Comparison of ENCODE assay signal across 12 cellular contexts in the genomic region with DNA sequence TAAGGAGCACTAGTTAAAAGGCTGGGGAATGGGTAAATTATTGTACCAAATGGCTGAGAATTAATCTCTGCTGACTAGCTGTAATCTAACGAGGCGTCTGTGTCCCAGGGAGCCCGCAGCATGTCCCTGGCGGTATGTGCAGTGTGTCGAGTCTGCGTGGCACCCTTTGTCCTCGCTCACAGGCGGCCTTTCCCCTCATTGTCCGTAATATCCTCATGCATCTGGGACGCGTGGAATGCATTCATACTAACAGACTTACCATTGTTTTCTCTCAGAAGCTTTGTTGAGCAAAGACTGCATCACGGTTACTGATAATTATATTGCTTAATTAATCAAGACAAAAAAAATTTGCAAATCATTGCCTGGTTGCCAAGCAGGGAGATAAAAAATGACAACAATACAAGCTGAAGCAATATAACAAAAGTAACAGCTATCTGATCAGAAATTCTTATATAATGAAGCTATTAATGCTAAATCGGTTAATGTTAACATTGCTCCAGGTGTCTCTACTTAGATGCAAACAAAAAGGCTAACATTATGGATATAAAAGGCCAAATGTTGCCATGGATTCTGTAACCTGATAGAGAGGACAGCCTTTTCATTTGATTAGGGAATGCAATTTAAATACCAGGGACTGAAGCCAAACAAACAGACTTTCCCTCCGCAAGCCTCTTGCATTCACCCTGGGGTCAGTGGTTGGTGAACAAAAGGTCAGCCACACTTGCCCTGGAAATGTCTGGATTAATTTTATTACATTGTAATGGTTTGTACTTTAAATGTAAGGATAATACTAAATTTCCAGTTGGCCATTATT.
DNase-seq lines count a peak whose midpoint lies in the region; ATAC-seq and TF ChIP-seq lines count a peak whose summit lies in the region.
"Had no signal": no experiment of that assay in that cellular context is flagged by ENCODE, and none has a peak within 500 bp of the region (broad histone marks: within the 10 kb centered on the region; RNA-seq: fewer than 3 reads in every experiment).

No MANE protein-coding gene starts in this region.

- no peaks in the 10 kb centered on the region for H3K27me3 Mint-ChIP-seq in stimulated activated naive CD8-positive, alpha-beta T cell treated with anti-CD3 and anti-CD28 coated beads, Interleukin-15, Interleukin-2, amounts not matched to agents 100 ng/mL and 50 ng/mL, for 24 hours
- H3K27me3 Mint-ChIP-seq in stimulated activated naive CD8-positive, alpha-beta T cell treated with anti-CD3 and anti-CD28 coated beads, Interleukin-15, amount 100 ng/mL, for 72 hours: no peaks in the 10 kb centered on the region
- H3K27me3 Mint-ChIP-seq in activated naive CD8-positive, alpha-beta T cell treated with anti-CD3 and anti-CD28 coated beads for 36 hours: no peaks in the 10 kb centered on the region

- ATAC-seq in stimulated activated naive CD8-positive, alpha-beta T cell treated with anti-CD3 and anti-CD28 coated beads, Interleukin-15, amount 100 ng/mL, for 72 hours: no peak
- no peak for ATAC-seq in mucosa of descending colon
- ATAC-seq: GM12878, left cardiac atrium had no signal

- H3K4me3 ChIP-seq in spleen (no peak overlapping the region), mucosa of descending colon (no peak overlapping the region)
- H3K4me3 ChIP-seq: GM12878 had no signal

- H3K27me3 ChIP-seq in layer of hippocampus (ENCODE audit: control insufficient read depth, insufficient read depth, low read length): no peaks in the 10 kb centered on the region
- H3K27me3 ChIP-seq in spleen (replicated peaks in 1 of 7): no peaks in the 10 kb centered on the region

- H3K4me3 Mint-ChIP-seq in stimulated activated naive CD8-positive, alpha-beta T cell treated with anti-CD3 and anti-CD28 coated beads, Interleukin-15, Interleukin-2, amounts not matched to agents 100 ng/mL and 50 ng/mL, for 24 hours: no peak overlapping the region
- no peak overlapping the region for H3K4me3 Mint-ChIP-seq in stimulated activated naive CD8-positive, alpha-beta T cell treated with anti-CD3 and anti-CD28 coated beads, Interleukin-15, amount 100 ng/mL, for 72 hours
- no peak overlapping the region for H3K4me3 Mint-ChIP-seq in activated naive CD8-positive, alpha-beta T cell treated with anti-CD3 and anti-CD28 coated beads for 36 hours
- H3K4me3 Mint-ChIP-seq: CD14-positive monocyte had no signal

- peak overlapping the region; percentile 100 for H3K27ac Mint-ChIP-seq in stimulated activated naive CD8-positive, alpha-beta T cell treated with anti-CD3 and anti-CD28 coated beads, Interleukin-15, Interleukin-2, amounts not matched to agents 100 ng/mL and 50 ng/mL, for 24 hours
- H3K27ac Mint-ChIP-seq in stimulated activated naive CD8-positive, alpha-beta T cell treated with anti-CD3 and anti-CD28 coated beads, Interleukin-15, amount 100 ng/mL, for 72 hours: no peak overlapping the region
- H3K27ac Mint-ChIP-seq in activated naive CD8-positive, alpha-beta T cell treated with anti-CD3 and anti-CD28 coated beads for 36 hours: peak overlapping the region; percentile 93
- H3K27ac Mint-ChIP-seq: CD14-positive monocyte had no signal

- no peak for DNase-seq in stimulated activated naive CD8-positive, alpha-beta T cell treated with anti-CD3 and anti-CD28 coated beads, Interleukin-15, amount 100 ng/mL, for 72 hours
- DNase-seq in activated naive CD8-positive, alpha-beta T cell treated with anti-CD3 and anti-CD28 coated beads for 36 hours: no peak
- DNase-seq in spleen (no peak), mucosa of descending colon (no peak), SKM-1 (lab: John Stamatoyannopoulos, UW; ENCODE audit: unreplicated experiment) (no peak), NCI-H446 (lab: John Stamatoyannopoulos, UW) (no peak)
- DNase-seq: activated CD8-positive, alpha-beta memory T cell treated with anti-CD3 and anti-CD28 coated beads, Interleukin-2, amount 50 U/mL, for 48 hours; left cardiac atrium had no signal

- TF ChIP-seq POLR2A in spleen (IDR thresholded peaks at IDR 0.05): no peak

- intact Hi-C loops in spleen (cut with DNase I; ENCODE audit: low total_unique reads) (no loop called here), mucosa of descending colon (cut with DNase I, micrococcal nuclease) (no loop called here)

- H3K36me3 ChIP-seq in spleen: peaks cover 0 to 100% (median 21%) of the 10 kb centered on the region in 6 donors
- H3K36me3 ChIP-seq in mucosa of descending colon (ENCODE audit: low read depth): no peaks in the 10 kb centered on the region

- no peaks in the 10 kb centered on the region for H3K9me3 Mint-ChIP-seq in stimulated activated naive CD8-positive, alpha-beta T cell treated with anti-CD3 and anti-CD28 coated beads, Interleukin-15, Interleukin-2, amounts not matched to agents 100 ng/mL and 50 ng/mL, for 24 hours
- no peaks in the 10 kb centered on the region for H3K9me3 Mint-ChIP-seq in stimulated activated naive CD8-positive, alpha-beta T cell treated with anti-CD3 and anti-CD28 coated beads, Interleukin-15, amount 100 ng/mL, for 72 hours
- no peaks in the 10 kb centered on the region for H3K9me3 Mint-ChIP-seq in activated naive CD8-positive, alpha-beta T cell treated with anti-CD3 and anti-CD28 coated beads for 36 hours
- H3K9me3 Mint-ChIP-seq: CD14-positive monocyte had no signal

- H3K4me1 Mint-ChIP-seq in stimulated activated naive CD8-positive, alpha-beta T cell treated with anti-CD3 and anti-CD28 coated beads, Interleukin-15, Interleukin-2, amounts not matched to agents 100 ng/mL and 50 ng/mL, for 24 hours (ENCODE audit: low read depth): peaks cover 87% of the 10 kb centered on the region
- peaks cover 41% of the 10 kb centered on the region for H3K4me1 Mint-ChIP-seq in stimulated activated naive CD8-positive, alpha-beta T cell treated with anti-CD3 and anti-CD28 coated beads, Interleukin-15, amount 100 ng/mL, for 72 hours
- H3K4me1 Mint-ChIP-seq in activated naive CD8-positive, alpha-beta T cell treated with anti-CD3 and anti-CD28 coated beads for 36 hours: peaks cover 43% of the 10 kb centered on the region
- H3K4me1 Mint-ChIP-seq: CD14-positive monocyte had no signal

- no peak for TF ChIP-seq CTCF in spleen (IDR thresholded peaks at IDR 0.05 in 8 of 11, conservative IDR thresholded peaks at IDR 0.05 in 3 of 11)
- TF ChIP-seq CTCF in mucosa of descending colon (IDR thresholded peaks at IDR 0.05): no peak

- H3K9me3 ChIP-seq in spleen: no peaks in the 10 kb centered on the region
- no peaks in the 10 kb centered on the region for H3K9me3 ChIP-seq in mucosa of descending colon

- 89 to 93% (median 90%) methylated on average over 14 of the region's 14 CpGs for WGBS in spleen, 5 donors

- H3K4me1 ChIP-seq in spleen: no peaks in the 10 kb centered on the region
- H3K4me1 ChIP-seq in mucosa of descending colon (ENCODE audit: low read depth): no peaks in the 10 kb centered on the region

- H3K27ac ChIP-seq in layer of hippocampus (ENCODE audit: low read depth, low read length) (peak overlapping the region; percentile 72), spleen (no peak overlapping the region)

- H3K36me3 Mint-ChIP-seq in stimulated activated naive CD8-positive, alpha-beta T cell treated with anti-CD3 and anti-CD28 coated beads, Interleukin-15, Interleukin-2, amounts not matched to agents 100 ng/mL and 50 ng/mL, for 24 hours (ENCODE audit: low read depth): peaks cover 76% of the 10 kb centered on the region
- peaks cover 36% of the 10 kb centered on the region for H3K36me3 Mint-ChIP-seq in activated naive CD8-positive, alpha-beta T cell treated with anti-CD3 and anti-CD28 coated beads for 36 hours

Comparison
In these comparisons a context has a peak if more than half of its experiments do, and no peak if none do; other contexts are left out.
1. H3K27ac Mint-ChIP-seq: peak in stimulated activated naive CD8-positive, alpha-beta T cell treated with anti-CD3 and anti-CD28 coated beads, Interleukin-15, Interleukin-2, amounts not matched to agents 100 ng/mL and 50 ng/mL, for 24 hours (single experiment) and activated naive CD8-positive, alpha-beta T cell treated with anti-CD3 and anti-CD28 coated beads for 36 hours (single experiment); none in stimulated activated naive CD8-positive, alpha-beta T cell treated with anti-CD3 and anti-CD28 coated beads, Interleukin-15, amount 100 ng/mL, for 72 hours (0 of 2).